In the genomic region with DNA sequence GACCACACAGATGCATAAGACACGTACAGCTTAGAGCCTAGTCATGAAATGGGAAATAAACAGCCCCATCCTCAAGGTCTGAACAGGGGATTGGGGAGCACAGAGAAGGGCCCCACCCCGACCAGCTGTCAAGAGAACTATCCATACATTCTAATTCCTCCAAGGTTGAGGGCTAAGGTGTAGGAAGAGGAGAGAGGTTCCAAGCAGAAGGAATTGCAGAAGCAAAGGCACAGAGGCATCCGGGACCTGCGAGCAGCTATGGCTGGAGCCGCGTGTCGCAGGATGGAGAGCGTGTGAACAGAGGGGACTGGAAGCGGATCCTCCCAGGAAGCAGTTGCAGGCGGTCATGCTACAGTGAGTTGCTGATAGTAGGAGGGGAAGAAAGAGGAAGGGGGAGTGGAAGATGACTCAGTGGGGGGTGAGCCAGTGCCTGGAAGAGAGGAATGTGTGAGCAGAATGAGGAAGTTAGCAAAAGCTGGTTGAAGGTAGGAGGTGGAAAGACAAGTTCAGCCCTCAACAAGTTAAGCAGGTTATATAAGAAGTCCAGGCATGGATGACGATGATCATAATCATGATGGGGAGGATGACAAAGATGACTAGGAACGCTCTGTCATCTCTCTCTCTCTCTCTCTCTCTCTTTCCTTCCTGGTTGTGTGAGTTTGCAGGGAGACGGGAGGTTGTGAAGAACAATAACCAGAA, we compare ENCODE assay signal across 8 cellular contexts.
DNase-seq lines count a peak whose midpoint lies in the region; ATAC-seq and TF ChIP-seq lines count a peak whose summit lies in the region.

No MANE protein-coding gene starts in this region.

- H3K27me3 ChIP-seq in CD8-positive, alpha-beta memory T cell (ENCODE audit: insufficient read depth, low read length, poor library complexity, severe bottlenecking), result no peaks in the 10 kb centered on the region
- H3K27me3 ChIP-seq in left lung, result no peaks in the 10 kb centered on the region

- peak overlapping the region; percentile 70 for H3K27ac ChIP-seq in CD8-positive, alpha-beta memory T cell (ENCODE audit: low read depth, low read length)
- H3K27ac ChIP-seq in caudate nucleus (ENCODE audit: low read depth, low read length) (peak overlapping the region; percentile 76), left lung (peak overlapping the region in 1 of 2 donors; percentile 92)

- H3K36me3 Mint-ChIP-seq in CD8-positive, alpha-beta memory T cell, result peaks cover 0 to 3% (median 0%) of the 10 kb centered on the region in 3 donors

- no peak overlapping the region for H3K4me3 ChIP-seq in CD8-positive, alpha-beta memory T cell (ENCODE audit: low read length)
- peak overlapping the region in 1 of 2 donors; percentile 27 for H3K4me3 ChIP-seq in left lung

- peaks cover 28 to 44% (median 32%) of the 10 kb centered on the region in 3 donors for H3K4me1 Mint-ChIP-seq in CD8-positive, alpha-beta memory T cell

- no peaks in the 10 kb centered on the region for H3K9me3 ChIP-seq in CD8-positive, alpha-beta memory T cell (ENCODE audit: low read length)
- H3K9me3 ChIP-seq in left lung, result no peaks in the 10 kb centered on the region

- POLR2A ChIA-PET in CD8-positive, alpha-beta memory T cell (lab: Charles Lee), result no interaction called here

- DNase-seq in CD8-positive, alpha-beta memory T cell, result no peak
- DNase-seq in NCI-H524 treated with DMSO at 0.1 percent for 48 hours (lab: John Stamatoyannopoulos, UW), result peak; percentile 92
- peak in 18 of 61 donors; percentile 9 to 57 (median 29) for DNase-seq in caudate nucleus (lab: John Stamatoyannopoulos, UW)
- peak; percentile 85 to 89 for DNase-seq in left lung
- no peak for DNase-seq in activated gamma-delta T cell treated with Interleukin-2 at 50 U/mL for 16 hours
- DNase-seq in activated gamma-delta T cell (lab: John Stamatoyannopoulos, UW), result no peak
- no peak for DNase-seq in T-helper 1 cell
- DNase-seq in activated CD4-positive, CD25-positive, alpha-beta regulatory T cell (lab: John Stamatoyannopoulos, UW), result no peak

- no peak overlapping the region for H3K4me3 Mint-ChIP-seq in CD8-positive, alpha-beta memory T cell

- no peak for TF ChIP-seq CTCF in left lung (IDR thresholded peaks at IDR 0.05)

- CTCF ChIA-PET in CD8-positive, alpha-beta memory T cell (lab: Charles Lee), result no interaction called here

- no peaks in the 10 kb centered on the region for H3K36me3 ChIP-seq in CD8-positive, alpha-beta memory T cell (ENCODE audit: insufficient read depth, low read length)
- H3K36me3 ChIP-seq in left lung, result no peaks in the 10 kb centered on the region

- peak overlapping the region in 1 of 8 donors; percentile 61 for H3K27ac Mint-ChIP-seq in CD8-positive, alpha-beta memory T cell

- H3K4me1 ChIP-seq in CD8-positive, alpha-beta memory T cell (ENCODE audit: insufficient read depth, low read length), result peaks cover 22% of the 10 kb centered on the region
- H3K4me1 ChIP-seq in left lung, result peaks cover 8 to 97% of the 10 kb centered on the region in 2 donors

- intact Hi-C loops in left lung (cut with DNase I), result no loop called here

- H3K9me3 Mint-ChIP-seq in CD8-positive, alpha-beta memory T cell, result no peaks in the 10 kb centered on the region

- peak; percentile 65 for ATAC-seq in left lung

- peaks cover 3 to 7% of the 10 kb centered on the region in 2 donors for H3K27me3 Mint-ChIP-seq in CD8-positive, alpha-beta memory T cell

Comparison
In these comparisons a context has a peak if more than half of its experiments do, and no peak if none do; other contexts are left out.
1. DNase-seq: peak in NCI-H524 treated with DMSO at 0.1 percent for 48 hours (single experiment) and left lung (2 of 2); none in CD8-positive, alpha-beta memory T cell (0 of 5), activated gamma-delta T cell treated with Interleukin-2 at 50 U/mL for 16 hours (single experiment), activated gamma-delta T cell (single experiment), T-helper 1 cell (0 of 5) and activated CD4-positive, CD25-positive, alpha-beta regulatory T cell (0 of 4).